Comparison of ENCODE assay signal across 25 cellular contexts in the genomic region with DNA sequence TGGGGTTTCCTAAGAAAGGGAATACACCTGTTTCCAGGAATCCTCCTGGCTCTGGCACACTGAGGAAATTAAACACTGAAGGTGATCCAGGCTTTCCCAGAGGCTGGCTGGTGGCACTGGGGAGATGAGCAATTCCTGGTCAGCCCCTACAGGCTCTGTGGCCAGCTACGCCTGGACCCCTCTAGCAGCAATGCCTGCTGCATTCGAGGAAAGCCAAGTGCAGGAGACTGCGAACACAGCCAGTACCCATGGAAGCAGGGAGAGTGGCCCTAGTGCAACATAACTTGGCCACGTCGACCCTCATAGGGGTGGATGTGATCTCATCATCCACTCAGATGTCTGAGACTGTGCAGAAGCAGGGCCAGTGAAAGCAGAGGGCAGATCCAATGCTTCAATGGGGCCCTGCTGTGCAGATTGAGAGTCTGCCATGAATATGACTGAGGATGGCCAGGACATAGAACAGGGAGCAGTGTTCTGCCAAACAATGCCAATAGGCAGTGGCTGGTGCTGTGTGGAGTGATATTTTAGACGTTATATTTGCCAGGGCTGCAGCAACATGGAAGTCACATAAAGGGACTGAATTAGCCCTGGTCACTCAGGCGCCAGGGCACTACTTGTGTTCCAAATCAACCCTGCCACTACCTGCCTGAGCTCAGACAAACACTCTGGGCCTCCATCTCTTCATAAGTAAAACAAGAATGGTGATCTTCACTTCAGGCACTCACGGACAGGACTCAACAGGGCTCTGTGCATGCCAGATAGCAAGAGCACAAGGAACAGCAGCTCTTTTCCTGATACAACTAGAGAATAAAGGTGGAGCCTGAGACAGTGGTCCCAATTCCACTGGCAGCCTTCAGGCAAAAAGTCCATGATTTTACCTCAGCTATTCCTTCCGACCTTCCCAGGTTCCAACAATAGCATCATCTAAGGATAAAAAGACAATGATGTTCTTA. TPM values are rescaled to one million over a fixed set of nuclear protein-coding genes. Genes with fewer than 3 reads are reported as not detected.
DNase-seq lines count a peak whose midpoint lies in the region; ATAC-seq and TF ChIP-seq lines count a peak whose summit lies in the region.
"Had no signal": no experiment of that assay in that cellular context is flagged by ENCODE, and none has a peak within 500 bp of the region (broad histone marks: within the 10 kb centered on the region; RNA-seq: fewer than 3 reads in every experiment).

No MANE protein-coding gene starts in this region.

- DNase-seq in H7: peak; percentile 23
- peak in 34 of 61 donors; percentile 19 to 66 (median 40) for DNase-seq in caudate nucleus (lab: John Stamatoyannopoulos, UW)
- peak; percentile 40 for DNase-seq in islet precursor cell
- DNase-seq in stomach: peak; percentile 9
- DNase-seq in NAMALWA (ENCODE audit: low spot score): no peak
- no peak for DNase-seq in uterus
- DNase-seq in NCI-H2107 treated with DMSO at 0.1 percent for 48 hours (lab: John Stamatoyannopoulos, UW; ENCODE audit: unreplicated experiment): no peak
- no peak for DNase-seq in left cardiac atrium
- DNase-seq: activated naive CD4-positive, alpha-beta T cell; erythroblast; GDM1; Karpas-422; naive thymus-derived CD8-positive, alpha-beta T cell; NCI-H1105; NCI-H2107; NCI-H524 treated with DMSO at 0.1 percent for 48 hours; psoas muscle; Right ventricle myocardium superior had no signal

- H3K4me3 ChIP-seq in H7 (ENCODE audit: insufficient read depth, low read depth, low read length) (no peak overlapping the region), stomach (no peak overlapping the region), uterus (no peak overlapping the region)
- H3K4me3 ChIP-seq: BLaER1, GM12878, psoas muscle, thoracic aorta had no signal

- 74 to 91% (median 77%) methylated on average over 5 to 9 of the region's 9 CpGs for WGBS in stomach, 5 donors

- H3K27me3 ChIP-seq in H7 (ENCODE audit: control insufficient read depth, insufficient read depth, low read length) (peaks cover 2% of the 10 kb centered on the region), stomach (peaks cover 0 to 15% (median 0%) of the 10 kb centered on the region in 3 donors), uterus (no peaks in the 10 kb centered on the region)

- no peak for TF ChIP-seq CTCF in stomach (IDR thresholded peaks at IDR 0.05)
- TF ChIP-seq CTCF in uterus (IDR thresholded peaks at IDR 0.05): no peak

- H3K36me3 ChIP-seq in H7 (replicated peaks; ENCODE audit: control insufficient read depth, insufficient read depth, low read length): no peaks in the 10 kb centered on the region
- H3K36me3 ChIP-seq in stomach: no peaks in the 10 kb centered on the region
- H3K36me3 ChIP-seq in uterus: no peaks in the 10 kb centered on the region
- H3K36me3 ChIP-seq: BLaER1, thoracic aorta had no signal

- peak overlapping the region; percentile 80 for H3K27ac ChIP-seq in caudate nucleus (ENCODE audit: low read depth, low read length)
- H3K27ac ChIP-seq in stomach: peak overlapping the region in 3 of 5 donors; percentile 20 to 48 (median 40)
- no peak overlapping the region for H3K27ac ChIP-seq in uterus
- H3K27ac ChIP-seq: BLaER1, psoas muscle, thoracic aorta, VCaP had no signal

- H3K9me3 ChIP-seq in stomach: no peaks in the 10 kb centered on the region
- H3K9me3 ChIP-seq in uterus: no peaks in the 10 kb centered on the region
- H3K9me3 ChIP-seq: psoas muscle, thoracic aorta had no signal

- TF ChIP-seq POLR2A in stomach (IDR thresholded peaks at IDR 0.05) (no peak), uterus (IDR thresholded peaks at IDR 0.05) (no peak)

- peaks cover 22 to 41% (median 30%) of the 10 kb centered on the region in 4 donors for H3K4me1 ChIP-seq in stomach
- no peaks in the 10 kb centered on the region for H3K4me1 ChIP-seq in uterus

- intact Hi-C loops in stomach (cut with DNase I; ENCODE audit: low total_unique reads): loop anchor here (5.0 kb wide), 1 partner anchor 1099 kb away; no protein-coding TSS in a partner anchor
- intact Hi-C loops in uterus (cut with DNase I; ENCODE audit: low total_unique reads): no loop called here
- intact Hi-C loops in left cardiac atrium (cut with DNase I): no loop called here

- no peak for TF ChIP-seq EP300 in stomach (IDR thresholded peaks at IDR 0.05)

- no peak for ATAC-seq in left cardiac atrium
- ATAC-seq: GM12878; naive thymus-derived CD8-positive, alpha-beta T cell; psoas muscle had no signal

RNA-seq across cellular contexts. Expression of gene ZNF488, which starts 2.4 kb away (rescaled TPM):
- total RNA-seq in H7 (2014; rRNA removed; shearing (Covaris generic)): 3.0 and 4.5 TPM in 2 replicates
- total RNA-seq in stomach (10 to 100 TPM in 1 of 5 donors, 1 to 10 TPM in 1, under 1 TPM in 2, not detected in 1; 0.43 to 15.1 (median 1.4) TPM), uterus (under 1 TPM in 2 of 4 donors, not detected in 2; 0.21 TPM), left cardiac atrium (not detected)
- under 1 TPM in 2 of 3 donors, not detected in 1; 0.50 to 0.68 TPM for polyA plus RNA-seq in stomach
- total RNA-seq: GM12878; naive thymus-derived CD8-positive, alpha-beta T cell; Right ventricle myocardium superior; T-helper 1 cell treated with Interleukin-12 subunit alpha and Interleukin-12 subunit beta and Interleukin-4 antibody, amounts not matched to agents 30 ng/mL and 1 ng/mL, for 36 hours; thoracic aorta had no signal
- polyA plus RNA-seq: GM12878; naive thymus-derived CD8-positive, alpha-beta T cell had no signal

RNA-seq across cellular contexts. Expression of gene RBP3, which starts 33.5 kb away (rescaled TPM):
- total RNA-seq in H7 (2014; rRNA removed; shearing (Covaris generic)): not detected in 2 replicates
- total RNA-seq in stomach (not detected), uterus (not detected), left cardiac atrium (not detected)
- polyA plus RNA-seq in stomach: not detected
- total RNA-seq: frontal cortex; GM12878; lung microvascular endothelial cell; naive thymus-derived CD8-positive, alpha-beta T cell; psoas muscle; Right ventricle myocardium superior; T-helper 1 cell treated with Interleukin-12 subunit alpha and Interleukin-12 subunit beta and Interleukin-4 antibody, amounts not matched to agents 30 ng/mL and 1 ng/mL, for 36 hours; thoracic aorta had no signal
- polyA plus RNA-seq: GM12878; naive thymus-derived CD8-positive, alpha-beta T cell; psoas muscle had no signal

RNA-seq across cellular contexts. Expression of gene GDF2, which starts 59.4 kb away (rescaled TPM):
- not detected in 2 replicates for total RNA-seq in H7 (2014; rRNA removed; shearing (Covaris generic))
- total RNA-seq in stomach (not detected), uterus (not detected), left cardiac atrium (not detected)
- not detected for polyA plus RNA-seq in stomach
- total RNA-seq: frontal cortex; GM12878; lung microvascular endothelial cell; naive thymus-derived CD8-positive, alpha-beta T cell; psoas muscle; Right ventricle myocardium superior; T-helper 1 cell treated with Interleukin-12 subunit alpha and Interleukin-12 subunit beta and Interleukin-4 antibody, amounts not matched to agents 30 ng/mL and 1 ng/mL, for 36 hours; thoracic aorta had no signal
- polyA plus RNA-seq: GM12878; naive thymus-derived CD8-positive, alpha-beta T cell; psoas muscle had no signal

Comparison
In these comparisons a context has a peak if more than half of its experiments do, and no peak if none do; other contexts are left out.
1. DNase-seq: peak in H7 (single experiment), caudate nucleus (34 of 61), islet precursor cell (single experiment) and stomach (single experiment); none in NAMALWA (single experiment), uterus (0 of 2), NCI-H2107 treated with DMSO at 0.1 percent for 48 hours (single experiment) and left cardiac atrium (single experiment).
2. H3K27ac ChIP-seq: peak in caudate nucleus (single experiment) and stomach (3 of 5); none in uterus (0 of 2).